Comparison of ENCODE assay signal across 9 cellular contexts in the genomic region with DNA sequence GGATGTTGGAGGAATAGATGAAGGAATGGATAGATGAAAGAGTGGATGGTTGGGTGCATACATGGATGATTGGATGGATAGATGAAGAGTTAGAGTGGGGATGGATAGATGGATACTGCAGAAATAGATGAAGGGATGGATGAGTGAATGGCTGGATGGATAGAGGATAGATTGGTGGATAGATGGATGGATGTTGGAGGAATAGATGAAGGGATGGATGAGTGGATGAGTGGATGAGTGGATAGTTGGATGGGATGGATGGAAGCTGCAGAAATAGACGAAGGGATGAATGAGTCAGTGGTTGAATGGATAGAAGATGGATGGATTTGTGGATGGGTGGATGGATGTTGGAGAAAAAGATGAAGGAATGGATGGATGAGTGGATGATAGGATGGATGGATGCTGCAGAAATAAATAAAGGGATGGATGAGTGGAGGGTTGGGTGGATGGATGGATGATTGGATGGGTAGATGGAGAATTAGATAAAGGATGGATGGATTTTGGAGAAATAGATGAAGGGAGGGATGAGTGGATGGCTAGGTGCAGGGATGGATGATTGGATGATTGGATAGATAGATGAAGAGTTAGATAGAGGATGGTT. TPM values are rescaled to one million over a fixed set of nuclear protein-coding genes. Genes with fewer than 3 reads are reported as not detected.
"Had no signal": no experiment of that assay in that cellular context is flagged by ENCODE, and none has a peak within 500 bp of the region (broad histone marks: within the 10 kb centered on the region; RNA-seq: fewer than 3 reads in every experiment).

No MANE protein-coding gene starts in this region.

- H3K4me3 Mint-ChIP-seq: H9 had no signal

- H2AFZ ChIP-seq: GM23248 had no signal

- ATAC-seq: HepG2 had no signal

- H3K9ac ChIP-seq: GM23248, KMS-11 had no signal

- H3K27ac Mint-ChIP-seq: H9 had no signal

- DNase-seq: GM23248, GOT3, H9, HCEC 1CT, KBM-7 had no signal

- H3K4me3 ChIP-seq: GM23248 had no signal

- H3K4me2 ChIP-seq: KMS-11 had no signal

- H3K27ac ChIP-seq: GM23248, HL-60, KMS-11 had no signal

- H3K9me3 Mint-ChIP-seq: H9 had no signal

- FAIRE-seq: H54, HepG2 had no signal

RNA-seq across cellular contexts. Expression of gene SYT3, which starts 4.7 kb away (rescaled TPM):
- total RNA-seq: GM23248, HepG2 had no signal
- polyA plus RNA-seq: GM23248, HepG2 had no signal

RNA-seq across cellular contexts. Expression of gene C19orf81, which starts 4.8 kb away (rescaled TPM):
- total RNA-seq: GM23248, HepG2 had no signal
- polyA plus RNA-seq: HepG2 had no signal
